Comparison of ENCODE assay signal across 1 cellular context in the genomic region with DNA sequence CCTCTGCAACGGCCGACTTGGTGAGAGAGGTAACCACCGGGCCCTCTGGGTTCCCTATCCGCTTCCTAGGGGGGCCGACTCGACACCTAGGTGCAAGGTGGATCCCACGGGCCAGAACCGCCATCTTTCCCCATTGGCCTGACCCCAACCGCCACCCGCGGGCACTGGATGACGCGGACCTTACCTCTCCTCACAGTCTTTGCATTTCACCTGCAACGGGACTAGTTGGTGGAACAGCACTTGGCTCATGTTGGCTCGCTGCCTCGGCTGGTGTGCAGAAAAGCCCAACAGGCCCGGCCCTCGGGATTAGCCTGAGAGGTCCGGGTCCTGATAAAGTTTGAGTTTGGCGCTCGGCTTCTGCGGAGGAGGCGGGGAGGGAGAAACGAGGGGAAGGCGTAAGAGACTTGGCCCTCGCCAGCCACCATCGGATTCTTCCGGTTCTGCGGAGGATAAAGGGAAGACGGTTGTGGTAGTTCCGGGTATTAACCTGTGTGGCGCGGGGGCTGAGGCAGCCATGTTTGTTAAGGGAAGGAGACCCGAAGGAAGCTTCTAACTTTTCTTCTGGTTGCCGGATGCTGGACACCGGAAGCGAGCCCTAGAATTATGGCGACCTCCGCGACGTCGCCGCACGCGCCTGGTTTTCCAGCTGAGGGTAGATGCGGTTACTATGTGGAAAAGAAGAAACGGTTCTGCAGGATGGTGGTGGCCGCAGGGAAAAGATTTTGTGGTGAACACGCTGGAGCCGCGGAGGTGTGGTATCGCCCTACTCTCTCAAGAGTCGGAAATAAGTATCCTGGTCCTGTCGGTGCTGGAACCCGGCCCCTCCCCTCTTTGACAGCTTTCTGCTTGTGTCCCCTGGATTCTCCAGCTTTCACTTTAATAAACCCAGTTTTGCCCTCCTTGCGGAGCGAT.
TF ChIP-seq lines count a peak whose summit lies in the region.

A gene with protein sequence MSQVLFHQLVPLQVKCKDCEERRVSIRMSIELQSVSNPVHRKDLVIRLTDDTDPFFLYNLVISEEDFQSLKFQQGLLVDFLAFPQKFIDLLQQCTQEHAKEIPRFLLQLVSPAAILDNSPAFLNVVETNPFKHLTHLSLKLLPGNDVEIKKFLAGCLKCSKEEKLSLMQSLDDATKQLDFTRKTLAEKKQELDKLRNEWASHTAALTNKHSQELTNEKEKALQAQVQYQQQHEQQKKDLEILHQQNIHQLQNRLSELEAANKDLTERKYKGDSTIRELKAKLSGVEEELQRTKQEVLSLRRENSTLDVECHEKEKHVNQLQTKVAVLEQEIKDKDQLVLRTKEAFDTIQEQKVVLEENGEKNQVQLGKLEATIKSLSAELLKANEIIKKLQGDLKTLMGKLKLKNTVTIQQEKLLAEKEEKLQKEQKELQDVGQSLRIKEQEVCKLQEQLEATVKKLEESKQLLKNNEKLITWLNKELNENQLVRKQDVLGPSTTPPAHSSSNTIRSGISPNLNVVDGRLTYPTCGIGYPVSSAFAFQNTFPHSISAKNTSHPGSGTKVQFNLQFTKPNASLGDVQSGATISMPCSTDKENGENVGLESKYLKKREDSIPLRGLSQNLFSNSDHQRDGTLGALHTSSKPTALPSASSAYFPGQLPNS (minus strand): TSS at position 365 of the 912 bp plus-strand sequence. CDS start 116 bp downstream, at position 249.
A gene with protein sequence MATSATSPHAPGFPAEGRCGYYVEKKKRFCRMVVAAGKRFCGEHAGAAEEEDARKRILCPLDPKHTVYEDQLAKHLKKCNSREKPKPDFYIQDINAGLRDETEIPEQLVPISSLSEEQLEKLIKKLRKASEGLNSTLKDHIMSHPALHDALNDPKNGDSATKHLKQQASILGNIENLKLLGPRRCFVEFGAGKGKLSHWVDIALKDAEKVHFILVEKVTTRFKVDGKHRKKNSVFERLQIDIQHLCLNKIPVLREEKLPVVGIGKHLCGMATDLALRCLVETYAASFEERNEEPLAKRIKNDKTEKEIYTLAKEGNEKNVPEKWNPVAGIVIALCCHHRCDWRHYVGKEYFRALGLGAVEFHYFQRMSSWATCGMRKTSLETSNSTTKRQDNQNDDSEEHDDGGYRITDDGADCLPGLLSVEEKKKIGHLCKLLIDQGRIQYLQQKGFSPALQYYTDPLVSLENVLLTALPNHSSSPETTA (plus strand): TSS at position 598 of the 912 bp plus-strand sequence. CDS start 6 bp downstream, at position 604.

TF ChIP-seq in GM12878, 131 proteins besides CTCF, POLR2A, EP300 and RAD21 (continued from another document):
- TF ChIP-seq, protein P1, sequence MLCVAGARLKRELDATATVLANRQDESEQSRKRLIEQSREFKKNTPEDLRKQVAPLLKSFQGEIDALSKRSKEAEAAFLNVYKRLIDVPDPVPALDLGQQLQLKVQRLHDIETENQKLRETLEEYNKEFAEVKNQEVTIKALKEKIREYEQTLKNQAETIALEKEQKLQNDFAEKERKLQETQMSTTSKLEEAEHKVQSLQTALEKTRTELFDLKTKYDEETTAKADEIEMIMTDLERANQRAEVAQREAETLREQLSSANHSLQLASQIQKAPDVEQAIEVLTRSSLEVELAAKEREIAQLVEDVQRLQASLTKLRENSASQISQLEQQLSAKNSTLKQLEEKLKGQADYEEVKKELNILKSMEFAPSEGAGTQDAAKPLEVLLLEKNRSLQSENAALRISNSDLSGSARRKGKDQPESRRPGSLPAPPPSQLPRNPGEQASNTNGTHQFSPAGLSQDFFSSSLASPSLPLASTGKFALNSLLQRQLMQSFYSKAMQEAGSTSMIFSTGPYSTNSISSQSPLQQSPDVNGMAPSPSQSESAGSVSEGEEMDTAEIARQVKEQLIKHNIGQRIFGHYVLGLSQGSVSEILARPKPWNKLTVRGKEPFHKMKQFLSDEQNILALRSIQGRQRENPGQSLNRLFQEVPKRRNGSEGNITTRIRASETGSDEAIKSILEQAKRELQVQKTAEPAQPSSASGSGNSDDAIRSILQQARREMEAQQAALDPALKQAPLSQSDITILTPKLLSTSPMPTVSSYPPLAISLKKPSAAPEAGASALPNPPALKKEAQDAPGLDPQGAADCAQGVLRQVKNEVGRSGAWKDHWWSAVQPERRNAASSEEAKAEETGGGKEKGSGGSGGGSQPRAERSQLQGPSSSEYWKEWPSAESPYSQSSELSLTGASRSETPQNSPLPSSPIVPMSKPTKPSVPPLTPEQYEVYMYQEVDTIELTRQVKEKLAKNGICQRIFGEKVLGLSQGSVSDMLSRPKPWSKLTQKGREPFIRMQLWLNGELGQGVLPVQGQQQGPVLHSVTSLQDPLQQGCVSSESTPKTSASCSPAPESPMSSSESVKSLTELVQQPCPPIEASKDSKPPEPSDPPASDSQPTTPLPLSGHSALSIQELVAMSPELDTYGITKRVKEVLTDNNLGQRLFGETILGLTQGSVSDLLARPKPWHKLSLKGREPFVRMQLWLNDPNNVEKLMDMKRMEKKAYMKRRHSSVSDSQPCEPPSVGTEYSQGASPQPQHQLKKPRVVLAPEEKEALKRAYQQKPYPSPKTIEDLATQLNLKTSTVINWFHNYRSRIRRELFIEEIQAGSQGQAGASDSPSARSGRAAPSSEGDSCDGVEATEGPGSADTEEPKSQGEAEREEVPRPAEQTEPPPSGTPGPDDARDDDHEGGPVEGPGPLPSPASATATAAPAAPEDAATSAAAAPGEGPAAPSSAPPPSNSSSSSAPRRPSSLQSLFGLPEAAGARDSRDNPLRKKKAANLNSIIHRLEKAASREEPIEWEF (IDR thresholded peaks at IDR 0.05; ENCODE audit: insufficient replicate concordance, low read depth, low read length), result no peak
- TF ChIP-seq PML (IDR thresholded peaks at IDR 0.05; ENCODE audit: low read length), result no peak; the same call in 1 of the 2 replicates
- TF ChIP-seq, protein P2, sequence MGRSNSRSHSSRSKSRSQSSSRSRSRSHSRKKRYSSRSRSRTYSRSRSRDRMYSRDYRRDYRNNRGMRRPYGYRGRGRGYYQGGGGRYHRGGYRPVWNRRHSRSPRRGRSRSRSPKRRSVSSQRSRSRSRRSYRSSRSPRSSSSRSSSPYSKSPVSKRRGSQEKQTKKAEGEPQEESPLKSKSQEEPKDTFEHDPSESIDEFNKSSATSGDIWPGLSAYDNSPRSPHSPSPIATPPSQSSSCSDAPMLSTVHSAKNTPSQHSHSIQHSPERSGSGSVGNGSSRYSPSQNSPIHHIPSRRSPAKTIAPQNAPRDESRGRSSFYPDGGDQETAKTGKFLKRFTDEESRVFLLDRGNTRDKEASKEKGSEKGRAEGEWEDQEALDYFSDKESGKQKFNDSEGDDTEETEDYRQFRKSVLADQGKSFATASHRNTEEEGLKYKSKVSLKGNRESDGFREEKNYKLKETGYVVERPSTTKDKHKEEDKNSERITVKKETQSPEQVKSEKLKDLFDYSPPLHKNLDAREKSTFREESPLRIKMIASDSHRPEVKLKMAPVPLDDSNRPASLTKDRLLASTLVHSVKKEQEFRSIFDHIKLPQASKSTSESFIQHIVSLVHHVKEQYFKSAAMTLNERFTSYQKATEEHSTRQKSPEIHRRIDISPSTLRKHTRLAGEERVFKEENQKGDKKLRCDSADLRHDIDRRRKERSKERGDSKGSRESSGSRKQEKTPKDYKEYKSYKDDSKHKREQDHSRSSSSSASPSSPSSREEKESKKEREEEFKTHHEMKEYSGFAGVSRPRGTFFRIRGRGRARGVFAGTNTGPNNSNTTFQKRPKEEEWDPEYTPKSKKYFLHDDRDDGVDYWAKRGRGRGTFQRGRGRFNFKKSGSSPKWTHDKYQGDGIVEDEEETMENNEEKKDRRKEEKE (IDR thresholded peaks at IDR 0.05), result no peak
- peak; percentile 78 for TF ChIP-seq CBFB (IDR thresholded peaks at IDR 0.05; ENCODE audit: low read depth)
- TF ChIP-seq ZNF207 (IDR thresholded peaks at IDR 0.05; ENCODE audit: borderline replicate concordance), result peak; percentile 92
- TF ChIP-seq FOXK2 (IDR thresholded peaks at IDR 0.05), result no peak
- TF ChIP-seq KLF5 (IDR thresholded peaks at IDR 0.05; ENCODE audit: partially characterized antibody), result peak; percentile 10
- no peak; the same call in 1 of the 2 replicates for TF ChIP-seq SMAD5 (IDR thresholded peaks at IDR 0.05; ENCODE audit: low read depth)
- peak; percentile 12; the same call in 1 of the 2 replicates for TF ChIP-seq ZNF24 (IDR thresholded peaks at IDR 0.05)
- TF ChIP-seq SPI1 (IDR thresholded peaks at IDR 0.05; ENCODE audit: borderline replicate concordance, insufficient read depth, low read depth, low read length), result peak; percentile 16; the same call in 1 of the 2 replicates
TF ChIP-seq in GM12878: peak in this region for 62.
